21 cellular contexts compared by ENCODE assay signal in genomic region chr16:88023366-88023765, GRCh38.
DNase-seq lines count a peak whose midpoint lies in the region; ATAC-seq and TF ChIP-seq lines count a peak whose summit lies in the region.
"Had no signal": no experiment of that assay in that cellular context is flagged by ENCODE, and none has a peak within 500 bp of the region (broad histone marks: within the 10 kb centered on the region; RNA-seq: fewer than 3 reads in every experiment).

No MANE protein-coding gene starts in this region.

- H3K4me2 ChIP-seq in H9 (ENCODE audit: insufficient read depth, insufficient read length, low read length) = no peak overlapping the region
- H3K4me2 ChIP-seq: SK-N-SH had no signal

- no peak overlapping the region for H2BK5ac ChIP-seq in H9 (ENCODE audit: insufficient read length, low read length)

- no peak overlapping the region for H3K27ac ChIP-seq in H9 (ENCODE audit: insufficient read length, low read depth, low read length)

- no peak overlapping the region for H4K8ac ChIP-seq in H9 (replicated peaks; ENCODE audit: insufficient read length, low read depth, low read length)

- no peak overlapping the region for H4K91ac ChIP-seq in H9 (ENCODE audit: insufficient read length, low read depth, low read length)

- H3K27me3 Mint-ChIP-seq in H9 (ENCODE audit: low read depth) = no peaks in the 10 kb centered on the region
- no peaks in the 10 kb centered on the region for H3K27me3 Mint-ChIP-seq in T-helper 17 cell
- H3K27me3 Mint-ChIP-seq in mesothelial cell of epicardium (ENCODE audit: low read depth) = no peaks in the 10 kb centered on the region
- no peaks in the 10 kb centered on the region for H3K27me3 Mint-ChIP-seq in stimulated activated naive B cell treated with anti-CD40 and anti-IgM and Interleukin-4, amounts not matched to agents 10 μg/mL and 1 μg/mL and 100 μg/mL, for 72 hours
- H3K27me3 Mint-ChIP-seq: CD4-positive, CD25-positive, alpha-beta regulatory T cell had no signal

- no peaks in the 10 kb centered on the region for H4K20me1 ChIP-seq in H9 (ENCODE audit: control insufficient read depth, insufficient read depth, insufficient read length)

- H3K4me3 Mint-ChIP-seq in H9 (no peak overlapping the region), T-helper 17 cell (no peak overlapping the region), mesothelial cell of epicardium (no peak overlapping the region)
- H3K4me3 Mint-ChIP-seq in stimulated activated naive B cell treated with anti-CD40 and anti-IgM and Interleukin-4, amounts not matched to agents 10 μg/mL and 1 μg/mL and 100 μg/mL, for 72 hours = no peak overlapping the region
- H3K4me3 Mint-ChIP-seq: CD4-positive, CD25-positive, alpha-beta regulatory T cell had no signal

- H2AFZ ChIP-seq in H9 (ENCODE audit: low read length) = no peak overlapping the region

- no peaks in the 10 kb centered on the region for H3K79me2 ChIP-seq in H9 (ENCODE audit: insufficient read depth, low read length)

- no peak overlapping the region for H4K5ac ChIP-seq in H9 (ENCODE audit: insufficient read length, low read depth, low read length)

- DNase-seq in H9 (no peak), T-helper 17 cell (no peak), mesothelial cell of epicardium (ENCODE audit: low spot score in 2 of 2, unreplicated experiment in 2 of 2) (no peak), midbrain (lab: John Stamatoyannopoulos, UW) (no peak), NOMO-1 treated with DMSO at 0.1 percent for 48 hours (lab: John Stamatoyannopoulos, UW; ENCODE audit: unreplicated experiment) (no peak)
- DNase-seq in stimulated activated naive B cell treated with anti-CD40 and anti-IgM and Interleukin-4, amounts not matched to agents 10 μg/mL and 1 μg/mL and 100 μg/mL, for 72 hours = no peak
- DNase-seq: ACHN; AML-193; Caco-2; CD4-positive, CD25-positive, alpha-beta regulatory T cell; DMS153; GDM1; KBM-7; NCI-H1105; NCI-H1694; NCI-H510A; NCI-H748 treated with DMSO at 0.1 percent for 48 hours; NK-92 treated with Interleukin-12 subunit alpha and Interleukin-12 subunit beta, amount 100 ng/mL, for 24 hours; Right ventricle myocardium superior had no signal

- no peak overlapping the region for H3K14ac ChIP-seq in H9 (ENCODE audit: insufficient read depth, low read length)

- H3K9me3 Mint-ChIP-seq in H9 (no peaks in the 10 kb centered on the region), mesothelial cell of epicardium (no peaks in the 10 kb centered on the region)
- no peaks in the 10 kb centered on the region for H3K9me3 Mint-ChIP-seq in stimulated activated naive B cell treated with anti-CD40 and anti-IgM and Interleukin-4, amounts not matched to agents 10 μg/mL and 1 μg/mL and 100 μg/mL, for 72 hours
- H3K9me3 Mint-ChIP-seq: CD4-positive, CD25-positive, alpha-beta regulatory T cell had no signal

- no peaks in the 10 kb centered on the region for H3K4me1 ChIP-seq in H9 (ENCODE audit: insufficient read depth, low read length)
- H3K4me1 ChIP-seq: Caco-2 had no signal

- H2BK20ac ChIP-seq in H9 (ENCODE audit: low read depth, low read length, poor library complexity, severe bottlenecking) = no peak overlapping the region

- H3K56ac ChIP-seq in H9 (ENCODE audit: insufficient read length, low read depth, low read length) = no peak overlapping the region

- H3K36me3 Mint-ChIP-seq in H9 (ENCODE audit: insufficient read depth in 1 of 3, low read depth in 3 of 3) (peaks cover 17 to 20% (median 20%) of the 10 kb centered on the region in 3 experiments), T-helper 17 cell (ENCODE audit: low read depth) (peaks cover 5% of the 10 kb centered on the region), mesothelial cell of epicardium (peaks cover 15% of the 10 kb centered on the region)
- peaks cover 31 to 48% of the 10 kb centered on the region in 2 donors for H3K36me3 Mint-ChIP-seq in stimulated activated naive B cell treated with anti-CD40 and anti-IgM and Interleukin-4, amounts not matched to agents 10 μg/mL and 1 μg/mL and 100 μg/mL, for 72 hours

- ATAC-seq in T-helper 17 cell = no peak
- no peak for ATAC-seq in stimulated activated naive B cell treated with anti-CD40 and anti-IgM and Interleukin-4, amounts not matched to agents 10 μg/mL and 1 μg/mL and 100 μg/mL, for 72 hours (replicated peaks)
- no peak for ATAC-seq in HG03196 (IDR thresholded peaks at IDR 0.05; ENCODE audit: unreplicated experiment)

- H3K18ac ChIP-seq in H9 (ENCODE audit: insufficient read length, low read depth, low read length) = no peak overlapping the region

- H2BK120ac ChIP-seq in H9 (ENCODE audit: low read depth, low read length, poor library complexity, severe bottlenecking) = no peak overlapping the region

- no peaks in the 10 kb centered on the region for H3K27me3 ChIP-seq in H9 (ENCODE audit: insufficient read depth, low read length)

- H3K23me2 ChIP-seq in H9 (ENCODE audit: insufficient read length, low read depth, low read length, poor library complexity, severe bottlenecking) = no peaks in the 10 kb centered on the region

- no peak overlapping the region for H2AK5ac ChIP-seq in H9 (ENCODE audit: insufficient read length, low read length)

- no peaks in the 10 kb centered on the region for H3K79me1 ChIP-seq in H9 (ENCODE audit: insufficient read depth, low read depth, low read length, poor library complexity, severe bottlenecking)

- TF ChIP-seq CTCF in H9 (conservative IDR thresholded peaks at IDR 0.05) = no peak
- no peak for TF ChIP-seq CTCF in mesothelial cell of epicardium (IDR thresholded peaks at IDR 0.05; ENCODE audit: unreplicated experiment)

- no peak overlapping the region for H3K9ac ChIP-seq in H9 (ENCODE audit: extremely low read depth, insufficient read length, low read length)
- H3K9ac ChIP-seq: SK-N-SH had no signal

- H3K4ac ChIP-seq in H9 (ENCODE audit: low read depth, low read length) = no peak overlapping the region

- no peak overlapping the region for H3T11ph ChIP-seq in H9 (ENCODE audit: low read length)

- H3K9me3 ChIP-seq in H9 (ENCODE audit: control insufficient read depth, low read depth, low read length) (no peaks in the 10 kb centered on the region), T-helper 17 cell (ENCODE audit: control insufficient read depth, low read length, poor library complexity, severe bottlenecking) (no peaks in the 10 kb centered on the region)
- H3K9me3 ChIP-seq: Caco-2, SK-N-SH had no signal

- WGBS in H9 (ENCODE audit: extremely low coverage, insufficient read length, low lambda C conversion rate) = no CpG with 5 or more reads among the region's 12 CpGs

- H3K27ac Mint-ChIP-seq in H9 = peak overlapping the region; percentile 48 to 80 (median 53); a peak in 4 of 7 replicates
- peak overlapping the region; percentile 6 for H3K27ac Mint-ChIP-seq in T-helper 17 cell
- peak overlapping the region; percentile 39 for H3K27ac Mint-ChIP-seq in mesothelial cell of epicardium
- H3K27ac Mint-ChIP-seq in stimulated activated naive B cell treated with anti-CD40 and anti-IgM and Interleukin-4, amounts not matched to agents 10 μg/mL and 1 μg/mL and 100 μg/mL, for 72 hours = peak overlapping the region; percentile 33

- no peak overlapping the region for H2BK15ac ChIP-seq in H9 (ENCODE audit: low read depth, low read length)

- H3K4me1 Mint-ChIP-seq in H9 (peaks cover 23 to 44% of the 10 kb centered on the region in 2 experiments), T-helper 17 cell (peaks cover 11% of the 10 kb centered on the region), mesothelial cell of epicardium (peaks cover 13% of the 10 kb centered on the region)
- H3K4me1 Mint-ChIP-seq in stimulated activated naive B cell treated with anti-CD40 and anti-IgM and Interleukin-4, amounts not matched to agents 10 μg/mL and 1 μg/mL and 100 μg/mL, for 72 hours = peaks cover 20 to 37% of the 10 kb centered on the region in 2 donors

- no peak overlapping the region for H3K23ac ChIP-seq in H9 (ENCODE audit: insufficient read length, low read depth, low read length)

- H2BK12ac ChIP-seq in H9 (ENCODE audit: insufficient read length, low read depth, low read length) = no peak overlapping the region
